In genomic region chr2:15559379-15559778, GRCh38 we compare ENCODE assay signal across 12 cellular contexts. TPM values are rescaled to one million over a fixed set of nuclear protein-coding genes. Genes with fewer than 3 reads are reported as not detected.
DNase-seq lines count a peak whose midpoint lies in the region; ATAC-seq and TF ChIP-seq lines count a peak whose summit lies in the region.
"Had no signal": no experiment of that assay in that cellular context is flagged by ENCODE, and none has a peak within 500 bp of the region (broad histone marks: within the 10 kb centered on the region; RNA-seq: fewer than 3 reads in every experiment).

No MANE protein-coding gene starts in this region.

- no peaks in the 10 kb centered on the region for H3K4me1 ChIP-seq in breast epithelium
- peaks cover 4% of the 10 kb centered on the region for H3K4me1 ChIP-seq in iPS-15b (ENCODE audit: control insufficient read depth, insufficient read depth, low read length)
- H3K4me1 ChIP-seq in suprapubic skin, result peaks cover 14% of the 10 kb centered on the region
- H3K4me1 ChIP-seq in spleen, result peaks cover 9 to 48% (median 36%) of the 10 kb centered on the region in 6 donors

- peak overlapping the region in 1 of 3 donors; percentile 90 for H3K4me3 ChIP-seq in breast epithelium
- H3K4me3 ChIP-seq in iPS-15b (ENCODE audit: low read depth, low read length), result peak overlapping the region; percentile 90
- H3K4me3 ChIP-seq in suprapubic skin, result peak overlapping the region; percentile 88
- H3K4me3 ChIP-seq in spleen, result peak overlapping the region in 4 of 8 donors; percentile 58 to 97 (median 85)

- TF ChIP-seq POLR2A in breast epithelium (IDR thresholded peaks at IDR 0.05) (no peak), suprapubic skin (IDR thresholded peaks at IDR 0.05) (no peak), spleen (IDR thresholded peaks at IDR 0.05) (no peak)

- H3K9me3 Mint-ChIP-seq in MCF 10A (ENCODE audit: unreplicated experiment), result no peaks in the 10 kb centered on the region
- H3K9me3 Mint-ChIP-seq in WTC11, result no peaks in the 10 kb centered on the region

- H3K9ac ChIP-seq in iPS-15b (ENCODE audit: low read depth, low read length), result no peak overlapping the region

- ATAC-seq in WTC11 (no peak), GM21528 (IDR thresholded peaks at IDR 0.05; ENCODE audit: low FRiP score, unreplicated experiment) (no peak)
- ATAC-seq: left ventricle myocardium superior had no signal

- no peaks in the 10 kb centered on the region for H3K27me3 Mint-ChIP-seq in MCF 10A (ENCODE audit: insufficient read depth, unreplicated experiment)
- no peaks in the 10 kb centered on the region; the same call in 1 of the 2 replicates for H3K27me3 Mint-ChIP-seq in WTC11 (ENCODE audit: low read depth)

- H3K9me3 ChIP-seq in breast epithelium, result no peaks in the 10 kb centered on the region
- no peaks in the 10 kb centered on the region for H3K9me3 ChIP-seq in iPS-15b (ENCODE audit: control insufficient read depth, insufficient read depth, low read length)
- H3K9me3 ChIP-seq in suprapubic skin, result no peaks in the 10 kb centered on the region
- H3K9me3 ChIP-seq in spleen, result no peaks in the 10 kb centered on the region

- intact Hi-C loops in MCF 10A (cut with micrococcal nuclease) (no loop called here), breast epithelium (cut with DNase I; ENCODE audit: low total_unique reads) (no loop called here), spleen (cut with DNase I; ENCODE audit: low total_unique reads) (no loop called here)

- CTCF ChIA-PET in MCF 10A (lab: Yijun Ruan, JAX) (interaction anchor here (0.7 to 1.9 kb wide), 3 partner anchors 18 to 123 kb away, joined by 3 to 15 read pairs (median 3); no protein-coding TSS in a partner anchor), WTC11 (lab: Charles Lee) (interaction anchor here (1.4 kb wide), 1 partner anchor 18 kb away, joined by 7 read pairs; no protein-coding TSS in a partner anchor)

- no peak for DNase-seq in MCF 10A (ENCODE audit: unreplicated experiment)
- DNase-seq in breast epithelium (ENCODE audit: low spot score in 2 of 2), result no peak
- no peak for DNase-seq in WTC11 (ENCODE audit: low spot score)
- DNase-seq in suprapubic skin (ENCODE audit: low spot score in 2 of 2), result no peak
- no peak for DNase-seq in central memory CD4-positive, alpha-beta T cell
- no peak for DNase-seq in spleen
- DNase-seq: activated CD8-positive, alpha-beta memory T cell treated with anti-CD3 and anti-CD28 coated beads, Interleukin-2, amount 50 U/mL, for 48 hours; left ventricle myocardium superior; NCI-H1105 treated with DMSO at 0.1 percent for 48 hours had no signal

- H3K27me3 ChIP-seq in breast epithelium (no peaks in the 10 kb centered on the region), iPS-15b (ENCODE audit: control insufficient read depth, insufficient read depth, low read length) (peaks cover 2% of the 10 kb centered on the region), suprapubic skin (no peaks in the 10 kb centered on the region), spleen (replicated peaks in 1 of 7) (no peaks in the 10 kb centered on the region)

- H3K27ac Mint-ChIP-seq in MCF 10A (ENCODE audit: low read depth, unreplicated experiment) (peak overlapping the region; percentile 94), WTC11 (no peak overlapping the region)

- H3K4me1 Mint-ChIP-seq in MCF 10A (ENCODE audit: insufficient read depth, unreplicated experiment), result peaks cover 32% of the 10 kb centered on the region
- H3K4me1 Mint-ChIP-seq in WTC11, result peaks cover 19% of the 10 kb centered on the region

- no TSS peak for BruUV-seq in MCF 10A (replicated peaks; lab: Mats Ljungman, UMichigan)

- TF ChIP-seq EP300 in suprapubic skin (IDR thresholded peaks at IDR 0.05), result no peak

- peak overlapping the region; percentile 98 for H3K4me3 Mint-ChIP-seq in MCF 10A (ENCODE audit: unreplicated experiment)
- H3K4me3 Mint-ChIP-seq in WTC11, result peak overlapping the region; percentile 99

- WGBS in suprapubic skin, result 86% methylated on average over 4 of the region's 4 CpGs
- 74 to 89% (median 80%) methylated on average over 4 of the region's 4 CpGs for WGBS in spleen, 5 donors

- H3K36me3 ChIP-seq in breast epithelium (no peaks in the 10 kb centered on the region), iPS-15b (ENCODE audit: control insufficient read depth, insufficient read depth, low read length) (no peaks in the 10 kb centered on the region), suprapubic skin (peaks cover 7% of the 10 kb centered on the region), spleen (peaks cover 0 to 25% (median 6%) of the 10 kb centered on the region in 6 donors)

- H3K36me3 Mint-ChIP-seq in MCF 10A (ENCODE audit: insufficient read depth, unreplicated experiment) (peaks cover 6% of the 10 kb centered on the region), WTC11 (no peaks in the 10 kb centered on the region)

- TF ChIP-seq CTCF in MCF 10A (IDR thresholded peaks at IDR 0.05; ENCODE audit: unreplicated experiment), result no peak
- TF ChIP-seq CTCF in breast epithelium (IDR thresholded peaks at IDR 0.05), result no peak
- TF ChIP-seq CTCF in WTC11 (IDR thresholded peaks at IDR 0.05), result no peak
- TF ChIP-seq CTCF in suprapubic skin (IDR thresholded peaks at IDR 0.05), result no peak
- TF ChIP-seq CTCF in spleen (IDR thresholded peaks at IDR 0.05 in 8 of 11, conservative IDR thresholded peaks at IDR 0.05 in 3 of 11), result no peak

- POLR2A ChIA-PET in MCF 10A (lab: Yijun Ruan, JAX) (interaction anchor here (0.7 to 1.8 kb wide), 2 partner anchors 12 to 181 kb away, joined by 4 to 10 read pairs; no protein-coding TSS in a partner anchor), WTC11 (lab: Charles Lee) (no interaction called here)

- no peak overlapping the region for H3K27ac ChIP-seq in breast epithelium
- H3K27ac ChIP-seq in suprapubic skin, result no peak overlapping the region
- peak overlapping the region in 2 of 8 donors; percentile 6 to 87 for H3K27ac ChIP-seq in spleen
- H3K27ac ChIP-seq: RWPE1 had no signal

TF ChIP-seq in WTC11, 78 proteins besides CTCF, POLR2A, EP300 and RAD21 (continues in another document):
- TF ChIP-seq FOXP1 (CRISPR knock-in tag; IDR thresholded peaks at IDR 0.05; ENCODE audit: borderline replicate concordance) (no peak), ZNF423 (CRISPR knock-in tag; IDR thresholded peaks at IDR 0.05) (no peak), HMGA2 (CRISPR knock-in tag; IDR thresholded peaks at IDR 0.05) (no peak), ZNF416 (CRISPR knock-in tag; IDR thresholded peaks at IDR 0.05) (no peak), ATF2 (CRISPR knock-in tag; IDR thresholded peaks at IDR 0.05; ENCODE audit: borderline replicate concordance, low read depth) (no peak), NR1H2 (CRISPR knock-in tag; IDR thresholded peaks at IDR 0.05) (no peak), MYBL2 (CRISPR knock-in tag; IDR thresholded peaks at IDR 0.05) (no peak), ZNF138 (CRISPR knock-in tag; conservative IDR thresholded peaks at IDR 0.05) (no peak)
- TF ChIP-seq, protein P1, sequence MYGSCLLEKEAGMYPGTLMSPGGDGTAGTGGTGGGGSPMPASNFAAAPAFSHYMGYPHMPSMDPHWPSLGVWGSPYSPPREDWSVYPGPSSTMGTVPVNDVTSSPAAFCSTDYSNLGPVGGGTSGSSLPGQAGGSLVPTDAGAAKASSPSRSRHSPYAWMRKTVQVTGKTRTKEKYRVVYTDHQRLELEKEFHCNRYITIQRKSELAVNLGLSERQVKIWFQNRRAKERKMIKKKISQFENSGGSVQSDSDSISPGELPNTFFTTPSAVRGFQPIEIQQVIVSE (CRISPR knock-in tag; IDR thresholded peaks at IDR 0.05; ENCODE audit: borderline replicate concordance), result no peak
- TF ChIP-seq, protein P2, sequence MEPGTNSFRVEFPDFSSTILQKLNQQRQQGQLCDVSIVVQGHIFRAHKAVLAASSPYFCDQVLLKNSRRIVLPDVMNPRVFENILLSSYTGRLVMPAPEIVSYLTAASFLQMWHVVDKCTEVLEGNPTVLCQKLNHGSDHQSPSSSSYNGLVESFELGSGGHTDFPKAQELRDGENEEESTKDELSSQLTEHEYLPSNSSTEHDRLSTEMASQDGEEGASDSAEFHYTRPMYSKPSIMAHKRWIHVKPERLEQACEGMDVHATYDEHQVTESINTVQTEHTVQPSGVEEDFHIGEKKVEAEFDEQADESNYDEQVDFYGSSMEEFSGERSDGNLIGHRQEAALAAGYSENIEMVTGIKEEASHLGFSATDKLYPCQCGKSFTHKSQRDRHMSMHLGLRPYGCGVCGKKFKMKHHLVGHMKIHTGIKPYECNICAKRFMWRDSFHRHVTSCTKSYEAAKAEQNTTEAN (CRISPR knock-in tag; IDR thresholded peaks at IDR 0.05), result no peak

RNA-seq across cellular contexts. Expression of gene NBAS, which starts 1.8 kb away (rescaled TPM):
- 46.4 and 55.6 TPM in 2 replicates for total RNA-seq in MCF 10A (2022)
- total RNA-seq in breast epithelium, result 10 to 100 TPM; 44.9 to 59.1 (median 45.1) TPM
- total RNA-seq in WTC11 (2021), result 32.3 to 42.6 TPM (median 41.4 TPM) in 3 replicates
- 10 to 100 TPM; 44.4 to 48.4 (median 45.6) TPM for total RNA-seq in suprapubic skin
- 10 to 100 TPM; 38.6 to 49.0 (median 43.8) TPM for total RNA-seq in spleen
- 10 to 100 TPM; 21.1 to 27.3 (median 24.8) TPM for polyA plus RNA-seq in spleen

RNA-seq across cellular contexts. Expression of gene DDX1, which starts 32.3 kb away (rescaled TPM):
- 97.8 and 119 TPM in 2 replicates for total RNA-seq in MCF 10A (2022)
- 10 to 100 TPM; 57.4 to 72.6 (median 71.0) TPM for total RNA-seq in breast epithelium
- total RNA-seq in WTC11 (2021), result 103 to 115 TPM (median 104 TPM) in 3 replicates
- total RNA-seq in suprapubic skin, result 10 to 100 TPM; 40.9 to 62.1 (median 51.8) TPM
- total RNA-seq in spleen, result 10 to 100 TPM; 45.6 to 62.0 (median 56.5) TPM
- polyA plus RNA-seq in spleen, result 10 to 100 TPM; 32.6 to 47.3 (median 42.5) TPM
